ENCODE assay signal across 11 cellular contexts in the genomic region with DNA sequence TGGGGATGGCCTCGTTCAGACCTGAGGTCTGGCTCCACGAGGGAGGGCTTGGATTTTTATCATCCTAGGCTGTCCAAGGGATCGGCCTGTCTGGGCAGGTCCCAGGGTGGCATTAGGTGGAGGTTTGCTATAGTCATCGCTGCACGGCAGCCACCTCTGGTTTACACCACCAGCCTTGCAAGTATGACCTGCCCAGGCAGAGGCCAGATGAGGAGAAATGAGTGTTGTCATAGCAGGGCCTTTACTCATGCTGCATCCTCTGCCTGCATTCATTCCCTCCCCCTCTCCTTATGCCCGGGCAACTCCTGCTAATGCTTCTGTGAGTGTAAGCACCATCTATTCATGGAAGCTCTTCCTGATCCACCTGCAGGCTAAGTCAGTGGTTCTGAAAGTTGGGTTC. TPM values are rescaled to one million over a fixed set of nuclear protein-coding genes. Genes with fewer than 3 reads are reported as not detected.
A peak's percentile ranks its signal among the peaks of the same experiment; 100 is the strongest.
DNase-seq lines count a peak whose midpoint lies in the region; ATAC-seq and TF ChIP-seq lines count a peak whose summit lies in the region.
"Had no signal": no experiment of that assay in that cellular context is flagged by ENCODE, and none has a peak within 500 bp of the region (broad histone marks: within the 10 kb centered on the region; RNA-seq: fewer than 3 reads in every experiment).

No MANE protein-coding gene starts in this region.

- CTCF ChIA-PET in AG04450 (lab: Charles Lee) (interaction anchor here (0.7 to 2.0 kb wide), 4 partner anchors 18 to 1530 kb away, joined by 3 to 13 read pairs (median 6); no protein-coding TSS in a partner anchor), PC-3 (lab: Charles Lee) (no interaction called here)
- CTCF ChIA-PET in activated CD4-positive, alpha-beta T cell treated with anti-CD3 and anti-CD28 coated beads, Interleukin-2, amount 10 ng/mL, durations not matched to agents 7 days and 5 days (lab: Charles Lee): interaction anchor here (2.5 kb wide), 1 partner anchor 43 kb away, joined by 8 read pairs; a partner anchor contains a TSS
- CTCF ChIA-PET in activated CD4-positive, alpha-beta memory T cell treated with anti-CD3 and anti-CD28 coated beads, Interleukin-2, amount 10 ng/mL, durations not matched to agents 7 days and 5 days (lab: Charles Lee): interaction anchor here (0.7 kb wide), 1 partner anchor 68 kb away, joined by 6 read pairs; no protein-coding TSS in a partner anchor

- H3K36me3 Mint-ChIP-seq in activated CD4-positive, alpha-beta T cell treated with anti-CD3 and anti-CD28 coated beads, Interleukin-2, amount 10 ng/mL, durations not matched to agents 7 days and 5 days (ENCODE audit: low read depth): no peaks in the 10 kb centered on the region
- no peaks in the 10 kb centered on the region for H3K36me3 Mint-ChIP-seq in activated CD4-positive, alpha-beta memory T cell treated with anti-CD3 and anti-CD28 coated beads, Interleukin-2, amount 10 ng/mL, durations not matched to agents 7 days and 5 days (ENCODE audit: low read depth)
- H3K36me3 Mint-ChIP-seq: CD4-positive, CD25-positive, alpha-beta regulatory T cell had no signal

- no peaks in the 10 kb centered on the region for H3K9me2 ChIP-seq in PC-3 (replicated peaks; ENCODE audit: low read length)

- no peaks in the 10 kb centered on the region for H3K9me3 Mint-ChIP-seq in activated CD4-positive, alpha-beta T cell treated with anti-CD3 and anti-CD28 coated beads, Interleukin-2, amount 10 ng/mL, durations not matched to agents 7 days and 5 days
- H3K9me3 Mint-ChIP-seq in activated CD4-positive, alpha-beta memory T cell treated with anti-CD3 and anti-CD28 coated beads, Interleukin-2, amount 10 ng/mL, durations not matched to agents 7 days and 5 days: no peaks in the 10 kb centered on the region

- no TSS peak for BruUV-seq in PC-3 (replicated peaks; lab: Mats Ljungman, UMichigan)

- H3K4me1 Mint-ChIP-seq in activated CD4-positive, alpha-beta T cell treated with anti-CD3 and anti-CD28 coated beads, Interleukin-2, amount 10 ng/mL, durations not matched to agents 7 days and 5 days: peaks cover under 1% of the 10 kb centered on the region
- no peaks in the 10 kb centered on the region for H3K4me1 Mint-ChIP-seq in activated CD4-positive, alpha-beta memory T cell treated with anti-CD3 and anti-CD28 coated beads, Interleukin-2, amount 10 ng/mL, durations not matched to agents 7 days and 5 days

- H3K79me2 ChIP-seq in PC-3 (ENCODE audit: low read length): peaks cover 81% of the 10 kb centered on the region

- intact Hi-C loops in PC-3 (cut with micrococcal nuclease): no loop called here

- H3K27ac Mint-ChIP-seq in activated CD4-positive, alpha-beta T cell treated with anti-CD3 and anti-CD28 coated beads, Interleukin-2, amount 10 ng/mL, durations not matched to agents 7 days and 5 days: no peak overlapping the region
- no peak overlapping the region for H3K27ac Mint-ChIP-seq in activated CD4-positive, alpha-beta memory T cell treated with anti-CD3 and anti-CD28 coated beads, Interleukin-2, amount 10 ng/mL, durations not matched to agents 7 days and 5 days
- H3K27ac Mint-ChIP-seq: CD4-positive, CD25-positive, alpha-beta regulatory T cell had no signal

- no peak overlapping the region for H3K4me3 ChIP-seq in AG04450 (ENCODE audit: low read depth, low read length)
- no peak overlapping the region for H3K4me3 ChIP-seq in PC-3 (ENCODE audit: low read length)

- no peaks in the 10 kb centered on the region for H3F3A ChIP-seq in PC-3 (ENCODE audit: low read length, unreplicated experiment)

- POLR2A ChIA-PET in AG04450 (lab: Yijun Ruan, JAX): interaction anchor here (0.6 to 0.7 kb wide), 2 partner anchors 9 to 640 kb away, joined by 3 to 5 read pairs; no protein-coding TSS in a partner anchor
- POLR2A ChIA-PET in PC-3 (lab: Charles Lee; ENCODE audit: unreplicated experiment): no interaction called here
- POLR2A ChIA-PET in activated CD4-positive, alpha-beta T cell treated with anti-CD3 and anti-CD28 coated beads, Interleukin-2, amount 10 ng/mL, durations not matched to agents 7 days and 5 days (lab: Charles Lee): no interaction called here
- POLR2A ChIA-PET in activated CD4-positive, alpha-beta memory T cell treated with anti-CD3 and anti-CD28 coated beads, Interleukin-2, amount 10 ng/mL, durations not matched to agents 7 days and 5 days (lab: Charles Lee): interaction anchor here (1.1 kb wide), 1 partner anchor 19 kb away, joined by 3 read pairs; no protein-coding TSS in a partner anchor

- H3K9ac ChIP-seq in PC-3 (ENCODE audit: low read length): no peak overlapping the region

- H3K9me3 ChIP-seq in AG04450 (ENCODE audit: control insufficient read depth, insufficient read depth, low read length) (no peaks in the 10 kb centered on the region), PC-3 (ENCODE audit: low read length) (no peaks in the 10 kb centered on the region)

- H3K27me3 ChIP-seq in AG04450 (ENCODE audit: control insufficient read depth, insufficient read depth, low read length): no peaks in the 10 kb centered on the region
- no peaks in the 10 kb centered on the region for H3K27me3 ChIP-seq in PC-3 (ENCODE audit: low read length)

- peak overlapping the region; percentile 20; the same call in 1 of the 2 replicates for H3K4me2 ChIP-seq in PC-3 (ENCODE audit: low read length)

- H3K27ac ChIP-seq in AG04450 (ENCODE audit: low read depth, low read length) (peak overlapping the region; percentile 65), PC-3 (ENCODE audit: low read length) (peak overlapping the region; percentile 33), epithelial cell of prostate (peak overlapping the region; percentile 97)

- DNase-seq in AG04450 (ENCODE audit: low read depth, low spot score): no peak
- DNase-seq in PC-3: peak; percentile 73
- DNase-seq in epithelial cell of prostate (ENCODE audit: low read depth, low spot score): peak; percentile 96
- DNase-seq in non-pigmented ciliary epithelial cell (ENCODE audit: low read depth): peak; percentile 51
- DNase-seq in activated CD4-positive, alpha-beta T cell treated with anti-CD3 and anti-CD28 coated beads, Interleukin-2, amount 10 ng/mL, durations not matched to agents 7 days and 5 days: no peak
- DNase-seq in activated CD4-positive, alpha-beta memory T cell treated with anti-CD3 and anti-CD28 coated beads, Interleukin-2, amount 10 ng/mL, durations not matched to agents 7 days and 5 days: no peak
- DNase-seq in GOT3 (lab: John Stamatoyannopoulos, UW): no peak
- DNase-seq: activated effector memory CD4-positive, alpha-beta T cell treated with anti-CD3 and anti-CD28 coated beads, Interleukin-2, amount 50 U/mL, for 16 hours; CD4-positive, CD25-positive, alpha-beta regulatory T cell; NCI-H2081 had no signal

- H3K4me3 Mint-ChIP-seq in activated CD4-positive, alpha-beta T cell treated with anti-CD3 and anti-CD28 coated beads, Interleukin-2, amount 10 ng/mL, durations not matched to agents 7 days and 5 days: no peak overlapping the region
- no peak overlapping the region for H3K4me3 Mint-ChIP-seq in activated CD4-positive, alpha-beta memory T cell treated with anti-CD3 and anti-CD28 coated beads, Interleukin-2, amount 10 ng/mL, durations not matched to agents 7 days and 5 days
- H3K4me3 Mint-ChIP-seq: CD4-positive, CD25-positive, alpha-beta regulatory T cell had no signal

- ATAC-seq in PC-3 (peak; percentile 15), GM19395 (IDR thresholded peaks at IDR 0.05; ENCODE audit: unreplicated experiment) (no peak)

- H3K4me1 ChIP-seq in PC-3 (ENCODE audit: insufficient read depth, low read length): peaks cover 45% of the 10 kb centered on the region

- no peaks in the 10 kb centered on the region for H3K36me3 ChIP-seq in PC-3 (ENCODE audit: low read depth, low read length)

- no peak overlapping the region for H2AFZ ChIP-seq in PC-3 (ENCODE audit: low read length)

- H3K27me3 Mint-ChIP-seq in activated CD4-positive, alpha-beta T cell treated with anti-CD3 and anti-CD28 coated beads, Interleukin-2, amount 10 ng/mL, durations not matched to agents 7 days and 5 days: peaks cover 2% of the 10 kb centered on the region
- peaks cover 5% of the 10 kb centered on the region for H3K27me3 Mint-ChIP-seq in activated CD4-positive, alpha-beta memory T cell treated with anti-CD3 and anti-CD28 coated beads, Interleukin-2, amount 10 ng/mL, durations not matched to agents 7 days and 5 days

- H4K20me1 ChIP-seq in PC-3 (ENCODE audit: low read length): peaks cover 33% of the 10 kb centered on the region

- no peak for TF ChIP-seq CTCF in AG04450 (IDR thresholded peaks at IDR 0.05; ENCODE audit: low read depth, low read length)
- TF ChIP-seq CTCF in PC-3 (conservative IDR thresholded peaks at IDR 0.05; ENCODE audit: low read depth, low read length): no peak

RNA-seq across cellular contexts. Expression of a gene that starts 15.3 kb away (rescaled TPM):
- polyA plus RNA-seq in AG04450 (2011; rRNA removed): 52.2 and 63.2 TPM in 2 replicates
- polyA minus RNA-seq in AG04450 (2011; rRNA and poly(A)+ RNA removed): 69.4 and 93.7 TPM in 2 replicates
- 42.6 and 46.1 TPM in 2 replicates for total RNA-seq in PC-3 (2014; rRNA removed)
- total RNA-seq in activated CD4-positive, alpha-beta T cell treated with anti-CD3 and anti-CD28 coated beads, Interleukin-2, amount 10 ng/mL, durations not matched to agents 7 days and 5 days: under 1 TPM; 0.50 to 0.71 TPM
- total RNA-seq in activated CD4-positive, alpha-beta memory T cell treated with anti-CD3 and anti-CD28 coated beads, Interleukin-2, amount 10 ng/mL, durations not matched to agents 7 days and 5 days: under 1 TPM; 0.13 to 0.18 TPM
- polyA plus RNA-seq: CD4-positive, CD25-positive, alpha-beta regulatory T cell had no signal

RNA-seq across cellular contexts. Expression of a gene that starts 43.1 kb away (rescaled TPM):
- 3,620 and 4,046 TPM in 2 replicates for polyA plus RNA-seq in AG04450 (2011; rRNA removed)
- 932 and 933 TPM in 2 replicates for polyA minus RNA-seq in AG04450 (2011; rRNA and poly(A)+ RNA removed)
- 2,005 and 2,031 TPM in 2 replicates for total RNA-seq in PC-3 (2014; rRNA removed)
- total RNA-seq in activated CD4-positive, alpha-beta T cell treated with anti-CD3 and anti-CD28 coated beads, Interleukin-2, amount 10 ng/mL, durations not matched to agents 7 days and 5 days: 1,000 to 10,000 TPM; 2,151 to 2,478 TPM
- total RNA-seq in activated CD4-positive, alpha-beta memory T cell treated with anti-CD3 and anti-CD28 coated beads, Interleukin-2, amount 10 ng/mL, durations not matched to agents 7 days and 5 days: 1,000 to 10,000 TPM; 2,316 to 2,367 TPM

Comparison
In these comparisons a context has a peak if more than half of its experiments do, and no peak if none do; other contexts are left out.
1. DNase-seq: peak in PC-3 (single experiment), epithelial cell of prostate (single experiment) and non-pigmented ciliary epithelial cell (single experiment); none in AG04450 (single experiment), activated CD4-positive, alpha-beta T cell treated with anti-CD3 and anti-CD28 coated beads, Interleukin-2, amount 10 ng/mL, durations not matched to agents 7 days and 5 days (single experiment), activated CD4-positive, alpha-beta memory T cell treated with anti-CD3 and anti-CD28 coated beads, Interleukin-2, amount 10 ng/mL, durations not matched to agents 7 days and 5 days (single experiment) and GOT3 (single experiment).
2. H3K27ac ChIP-seq: peak in every context shown above with its lines; median percentile 97 in epithelial cell of prostate; 65 in AG04450; 33 in PC-3.
3. RNA of a gene that starts 15.3 kb away (total RNA-seq): 42.6 to 46.1 TPM in PC-3; 0.50 to 0.71 TPM in activated CD4-positive, alpha-beta T cell treated with anti-CD3 and anti-CD28 coated beads, Interleukin-2, amount 10 ng/mL, durations not matched to agents 7 days and 5 days and 0.13 to 0.18 TPM in activated CD4-positive, alpha-beta memory T cell treated with anti-CD3 and anti-CD28 coated beads, Interleukin-2, amount 10 ng/mL, durations not matched to agents 7 days and 5 days; every median in the first group is over 10 times any median in the second.
4. POLR2A ChIA-PET loops: an anchor here in AG04450 (0.6 to 0.7 kb wide) and activated CD4-positive, alpha-beta memory T cell treated with anti-CD3 and anti-CD28 coated beads, Interleukin-2, amount 10 ng/mL, durations not matched to agents 7 days and 5 days (1.1 kb wide); none called in PC-3 and activated CD4-positive, alpha-beta T cell treated with anti-CD3 and anti-CD28 coated beads, Interleukin-2, amount 10 ng/mL, durations not matched to agents 7 days and 5 days.